8 cellular contexts compared by ENCODE assay signal in genomic region chr2:62705007-62705829, GRCh38.
A peak's percentile ranks its signal among the peaks of the same experiment; 100 is the strongest.
DNase-seq lines count a peak whose midpoint lies in the region; ATAC-seq and TF ChIP-seq lines count a peak whose summit lies in the region.

Gene EHBP1, plus strand, starts transcription at chr2:62705713. Its CDS starts 1,479 bp downstream, at chr2:62707192.

- peaks cover 8% of the 10 kb centered on the region for H3K36me3 Mint-ChIP-seq in activated naive CD4-positive, alpha-beta T cell treated with anti-CD3 and anti-CD28 coated beads, Interleukin-2, amount 50 U/mL, for 24 hours

- no peak for TF ChIP-seq CTCF in GM06990 (IDR thresholded peaks at IDR 0.05; ENCODE audit: insufficient read depth, low read length, poor library complexity, severe bottlenecking)

- no peaks in the 10 kb centered on the region for H3K27me3 ChIP-seq in GM06990 (replicated peaks; ENCODE audit: control insufficient read depth, insufficient read depth, low read length)

- H3K4me3 ChIP-seq in GM06990 (replicated peaks; ENCODE audit: low read depth, low read length), result peak within 1 kb of the TSS; percentile 97

- H3K4me3 Mint-ChIP-seq in activated naive CD4-positive, alpha-beta T cell treated with anti-CD3 and anti-CD28 coated beads, Interleukin-2, amount 50 U/mL, for 24 hours, result peak within 1 kb of the TSS; percentile 88

- ATAC-seq in HG02588 (IDR thresholded peaks at IDR 0.05; ENCODE audit: unreplicated experiment) (peak; percentile 94), SK-N-SH treated with all-trans-retinoic acid at 6 μM for 48 hours (peak; percentile 95)

- no peaks in the 10 kb centered on the region for H3K27me3 Mint-ChIP-seq in activated naive CD4-positive, alpha-beta T cell treated with anti-CD3 and anti-CD28 coated beads, Interleukin-2, amount 50 U/mL, for 24 hours

- no peaks in the 10 kb centered on the region for H3K36me3 ChIP-seq in GM06990 (ENCODE audit: control insufficient read depth, insufficient read depth, low read length)

- no peaks in the 10 kb centered on the region for H3K9me3 Mint-ChIP-seq in activated naive CD4-positive, alpha-beta T cell treated with anti-CD3 and anti-CD28 coated beads, Interleukin-2, amount 50 U/mL, for 24 hours

- DNase-seq in GM06990 (ENCODE audit: extremely low read depth, insufficient read length), result peak; percentile 98
- peak; percentile 98 for DNase-seq in NCI-H1092 (lab: John Stamatoyannopoulos, UW)
- peak; percentile 100 for DNase-seq in germinal center (ENCODE audit: low spot score)
- peak; percentile 100 for DNase-seq in non-pigmented ciliary epithelial cell (ENCODE audit: low read depth)
- peak; percentile 99 for DNase-seq in superior temporal gyrus (ENCODE audit: extremely low spot score)

- H3K4me1 Mint-ChIP-seq in activated naive CD4-positive, alpha-beta T cell treated with anti-CD3 and anti-CD28 coated beads, Interleukin-2, amount 50 U/mL, for 24 hours, result peaks cover 30% of the 10 kb centered on the region

- H3K27ac Mint-ChIP-seq in activated naive CD4-positive, alpha-beta T cell treated with anti-CD3 and anti-CD28 coated beads, Interleukin-2, amount 50 U/mL, for 24 hours, result peak within 1 kb of the TSS; percentile 51

TF ChIP-seq in SK-N-SH treated with all-trans-retinoic acid at 6 μM for 48 hours, 23 proteins besides CTCF, POLR2A, EP300 and RAD21:
- TF ChIP-seq ZNF565 (CRISPR knock-in tag; conservative IDR thresholded peaks at IDR 0.05; ENCODE audit: low read depth) (no peak), GLIS3 (CRISPR knock-in tag; IDR thresholded peaks at IDR 0.05) (no peak)

Comparison
In these comparisons a context has a peak if more than half of its experiments do, and no peak if none do; other contexts are left out.
1. Peak in every context shown above with its lines: DNase-seq, ATAC-seq and H3K4me3 ChIP-seq.